In the genomic region with DNA sequence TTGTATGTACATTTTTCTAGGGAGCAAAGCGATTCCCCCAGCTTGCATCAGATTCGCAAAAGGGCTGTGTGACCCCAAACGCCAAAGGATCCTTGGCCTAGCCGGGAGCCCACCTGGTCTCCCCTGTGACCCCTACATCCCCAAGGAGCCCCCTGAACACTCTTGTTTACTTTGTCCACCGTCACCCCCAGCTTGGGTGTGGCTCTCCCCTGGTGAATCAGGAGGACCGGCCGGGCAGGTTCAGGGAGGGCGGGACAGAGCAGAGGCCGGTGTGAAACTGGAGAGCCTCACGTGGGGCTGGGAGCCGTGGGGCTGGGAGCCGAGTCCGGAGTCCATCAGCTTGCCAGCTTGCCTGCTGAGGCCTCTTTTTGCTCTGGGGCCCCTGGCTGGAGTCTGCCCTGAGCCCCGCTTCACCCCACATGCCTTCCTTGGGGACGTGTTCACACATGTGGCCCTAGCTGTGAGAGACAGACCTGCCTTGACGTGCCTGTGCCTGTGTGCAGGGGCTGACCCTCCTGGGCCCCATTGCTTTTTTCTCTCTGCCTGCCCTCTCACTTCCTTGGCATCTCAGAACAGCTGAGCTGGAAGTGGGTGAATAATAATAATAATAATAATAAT, we compare ENCODE assay signal across 8 cellular contexts. TPM values are rescaled to one million over a fixed set of nuclear protein-coding genes. Genes with fewer than 3 reads are reported as not detected.
DNase-seq lines count a peak whose midpoint lies in the region; ATAC-seq and TF ChIP-seq lines count a peak whose summit lies in the region.

No MANE protein-coding gene starts in this region.

- DNase-seq in NCI-H524 (lab: John Stamatoyannopoulos, UW), result peak; percentile 13 to 25
- no peak for DNase-seq in NCI-H524 treated with DMSO at 0.1 percent for 48 hours (lab: John Stamatoyannopoulos, UW)
- DNase-seq in NCI-H2171 (lab: John Stamatoyannopoulos, UW), result peak; percentile 15
- DNase-seq in brain microvascular endothelial cell, result peak; percentile 21
- peak; percentile 55 for DNase-seq in iPS-NIHi7 (ENCODE audit: extremely low spot score)
- DNase-seq in spleen, result peak; percentile 82

- H3K27me3 ChIP-seq in brain microvascular endothelial cell (replicated peaks) (no peaks in the 10 kb centered on the region), spleen (replicated peaks in 1 of 7) (no peaks in the 10 kb centered on the region)

- no peaks in the 10 kb centered on the region for H3K9me3 ChIP-seq in spleen

- 22 to 32% (median 27%) methylated on average over 8 to 16 of the region's 16 CpGs for WGBS in spleen, 5 donors

- intact Hi-C loops in spleen (cut with DNase I; ENCODE audit: low total_unique reads), result no loop called here

- ATAC-seq in GM21825 (IDR thresholded peaks at IDR 0.05; ENCODE audit: unreplicated experiment), result no peak
- ATAC-seq in GM19463 (IDR thresholded peaks at IDR 0.05; ENCODE audit: unreplicated experiment), result no peak

- H3K4me3 ChIP-seq in brain microvascular endothelial cell (ENCODE audit: low read depth, low read length), result peak overlapping the region; percentile 76
- H3K4me3 ChIP-seq in spleen, result peak overlapping the region; percentile 69 to 84 (median 74)

- TF ChIP-seq POLR2A in spleen (IDR thresholded peaks at IDR 0.05), result no peak

- peaks cover under 1% of the 10 kb centered on the region for H3K36me3 ChIP-seq in brain microvascular endothelial cell (replicated peaks)
- H3K36me3 ChIP-seq in spleen, result peaks cover 0 to 17% (median 2%) of the 10 kb centered on the region in 6 donors

- in situ Hi-C loops in brain microvascular endothelial cell (cut with HindIII; ENCODE audit: low pct_ligation_motif_present, low sequenced_read_pairs), result no loop called here

- no peak for TF ChIP-seq CTCF in brain microvascular endothelial cell (IDR thresholded peaks at IDR 0.05; ENCODE audit: low read depth, low read length, missing control alignments)
- TF ChIP-seq CTCF in spleen (IDR thresholded peaks at IDR 0.05 in 8 of 11, conservative IDR thresholded peaks at IDR 0.05 in 3 of 11), result no peak

- peaks cover 50 to 95% (median 79%) of the 10 kb centered on the region in 6 donors for H3K4me1 ChIP-seq in spleen

- H3K27ac ChIP-seq in brain microvascular endothelial cell, result peak overlapping the region; percentile 99
- H3K27ac ChIP-seq in spleen, result peak overlapping the region; percentile 54 to 96 (median 92)

RNA-seq across cellular contexts. Expression of a gene that starts 2.0 kb away (rescaled TPM):
- total RNA-seq in spleen, result 10 to 100 TPM; 11.1 to 39.2 (median 18.0) TPM
- 10 to 100 TPM in 1 of 3 donors, 1 to 10 TPM in 2; 6.8 to 14.3 (median 8.6) TPM for polyA plus RNA-seq in spleen

RNA-seq across cellular contexts. Expression of a gene that starts 2.2 kb away (rescaled TPM):
- total RNA-seq in spleen, result 10 to 100 TPM; 23.0 to 40.2 (median 32.6) TPM
- polyA plus RNA-seq in spleen, result 10 to 100 TPM; 18.4 to 33.8 (median 21.1) TPM

RNA-seq across cellular contexts. Expression of a gene that starts 28.4 kb away (rescaled TPM):
- total RNA-seq in spleen, result 10 to 100 TPM; 12.1 to 27.4 (median 14.8) TPM
- polyA plus RNA-seq in spleen, result 10 to 100 TPM in 1 of 3 donors, 1 to 10 TPM in 2; 3.2 to 10.6 (median 3.5) TPM

RNA-seq across cellular contexts. Expression of a gene that starts 31.4 kb away (rescaled TPM):
- total RNA-seq in spleen, result 10 to 100 TPM in 3 of 7 donors, 1 to 10 TPM in 4; 6.0 to 16.2 (median 9.8) TPM
- polyA plus RNA-seq in spleen, result 1 to 10 TPM; 5.2 to 6.8 (median 5.9) TPM

RNA-seq across cellular contexts. Expression of a gene that starts 32.1 kb away (rescaled TPM):
- total RNA-seq in spleen, result 10 to 100 TPM; 52.9 to 76.9 (median 64.0) TPM
- 10 to 100 TPM; 62.7 to 69.2 (median 67.4) TPM for polyA plus RNA-seq in spleen
